Comparison of ENCODE assay signal across 12 cellular contexts in the genomic region with DNA sequence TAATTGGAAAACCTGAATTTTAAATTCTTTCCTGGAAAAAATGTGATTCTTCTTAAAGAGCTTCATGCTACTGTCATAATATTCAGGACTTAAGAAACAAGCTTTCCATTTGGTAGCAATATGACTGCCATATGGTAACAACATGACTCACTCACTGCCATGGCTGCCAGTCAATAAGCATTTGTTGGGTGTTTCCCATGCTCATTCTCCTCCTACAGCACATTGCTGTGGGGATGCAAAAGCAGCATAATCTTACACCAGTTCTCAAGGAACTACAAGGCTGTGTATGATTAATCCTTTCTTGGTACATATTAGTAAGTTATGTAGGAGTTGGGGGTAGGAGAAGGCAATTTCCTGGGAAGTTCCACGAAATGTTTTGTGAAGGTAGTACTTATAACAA.
DNase-seq lines count a peak whose midpoint lies in the region; ATAC-seq and TF ChIP-seq lines count a peak whose summit lies in the region.
"Had no signal": no experiment of that assay in that cellular context is flagged by ENCODE, and none has a peak within 500 bp of the region (broad histone marks: within the 10 kb centered on the region; RNA-seq: fewer than 3 reads in every experiment).

No MANE protein-coding gene starts in this region.

- no peaks in the 10 kb centered on the region for H3K27me3 ChIP-seq in Karpas-422 (ENCODE audit: low read length)
- H3K27me3 ChIP-seq: tibial artery had no signal

- H3K9ac ChIP-seq in Karpas-422 (ENCODE audit: low read length), result no peak overlapping the region

- H3K79me2 ChIP-seq in Karpas-422 (ENCODE audit: low read length), result no peaks in the 10 kb centered on the region

- no peak for ATAC-seq in GM21723 (IDR thresholded peaks at IDR 0.05; ENCODE audit: unreplicated experiment)
- ATAC-seq in GM21515 (IDR thresholded peaks at IDR 0.05; ENCODE audit: unreplicated experiment), result no peak

- H3K9me3 ChIP-seq in Karpas-422 (ENCODE audit: low read length), result no peaks in the 10 kb centered on the region
- H3K9me3 ChIP-seq: left ventricle myocardium inferior, tibial artery had no signal

- no peak overlapping the region for H2AFZ ChIP-seq in Karpas-422 (ENCODE audit: low read length)

- no peaks in the 10 kb centered on the region for H3K9me2 ChIP-seq in Karpas-422 (replicated peaks; ENCODE audit: insufficient read depth, low read length)

- H3K4me2 ChIP-seq in Karpas-422 (ENCODE audit: low read depth, low read length, poor library complexity, severe bottlenecking), result no peak overlapping the region

- no peaks in the 10 kb centered on the region for H3K36me3 ChIP-seq in Karpas-422 (ENCODE audit: insufficient read depth, low read length)

- DNase-seq in ELR (ENCODE audit: low read depth) (peak; percentile 82), HFF-Myc (ENCODE audit: extremely low read depth, low read depth) (peak; percentile 89), NCI-H446 treated with DMSO at 0.1 percent for 48 hours (lab: John Stamatoyannopoulos, UW) (peak; percentile 79), fibroblast of villous mesenchyme (ENCODE audit: low read depth) (peak; percentile 75), Karpas-422 (no peak)
- no peak for DNase-seq in effector CD4-positive, alpha-beta T cell
- DNase-seq: activated CD4-positive, alpha-beta T cell treated with anti-CD3 and anti-CD28 coated beads for 1 hour; left ventricle myocardium inferior; NCI-H774; tibial artery had no signal

- TF ChIP-seq CTCF in HFF-Myc (IDR thresholded peaks at IDR 0.05; ENCODE audit: low read depth, low read length, missing control alignments), result no peak
- TF ChIP-seq CTCF in fibroblast of villous mesenchyme (IDR thresholded peaks at IDR 0.05; ENCODE audit: insufficient read depth, low read depth, low read length), result no peak

- H3K4me3 ChIP-seq in HFF-Myc (replicated peaks; ENCODE audit: low read depth, low read length) (no peak overlapping the region), fibroblast of villous mesenchyme (ENCODE audit: low read depth, low read length) (no peak overlapping the region), Karpas-422 (ENCODE audit: low read length) (no peak overlapping the region)
- H3K4me3 ChIP-seq: left ventricle myocardium inferior, tibial artery had no signal

- no peak overlapping the region for H3K27ac ChIP-seq in Karpas-422 (ENCODE audit: low read length)
- H3K27ac ChIP-seq: left ventricle myocardium inferior, tibial artery had no signal

- H4K20me1 ChIP-seq in Karpas-422 (ENCODE audit: insufficient read depth, low read depth, low read length), result no peaks in the 10 kb centered on the region

- H3K4me1 ChIP-seq in Karpas-422 (ENCODE audit: low read length), result no peaks in the 10 kb centered on the region
- H3K4me1 ChIP-seq: left ventricle myocardium inferior, tibial artery had no signal

Comparison
In these comparisons a context has a peak if more than half of its experiments do, and no peak if none do; other contexts are left out.
1. DNase-seq: peak in ELR (single experiment), HFF-Myc (single experiment), NCI-H446 treated with DMSO at 0.1 percent for 48 hours (single experiment) and fibroblast of villous mesenchyme (single experiment); none in Karpas-422 (single experiment) and effector CD4-positive, alpha-beta T cell (single experiment).